In genomic region chr4:3343358-3343757, GRCh38 we compare ENCODE assay signal across 21 cellular contexts.
"Had no signal": no experiment of that assay in that cellular context is flagged by ENCODE, and none has a peak within 500 bp of the region (broad histone marks: within the 10 kb centered on the region; RNA-seq: fewer than 3 reads in every experiment).

No MANE protein-coding gene starts in this region.

- H3K27ac Mint-ChIP-seq: activated CD4-positive, alpha-beta memory T cell treated with anti-CD3 and anti-CD28 coated beads for 36 hours; activated naive CD4-positive, alpha-beta T cell treated with anti-CD3 and anti-CD28 coated beads for 36 hours; activated naive CD8-positive, alpha-beta T cell treated with anti-CD3 and anti-CD28 coated beads, Interleukin-2, amount 10 ng/mL, durations not matched to agents 7 days and 5 days; T-cell had no signal

- DNase-seq: activated CD4-positive, alpha-beta memory T cell treated with anti-CD3 and anti-CD28 coated beads for 36 hours; activated CD4-positive, alpha-beta T cell treated with anti-CD3 and anti-CD28 coated beads for 48 hours; activated effector memory CD4-positive, alpha-beta T cell treated with Interleukin-2 at 50 U/mL for 16 hours; activated naive CD4-positive, alpha-beta T cell treated with anti-CD3 and anti-CD28 coated beads for 36 hours; activated naive CD8-positive, alpha-beta T cell treated with anti-CD3 and anti-CD28 coated beads, Interleukin-2, amount 10 ng/mL, durations not matched to agents 7 days and 5 days; central memory CD4-positive, alpha-beta T cell; foreskin keratinocyte; heart right ventricle; kidney glomerular epithelial cell; left lung; mammary epithelial cell; naive B cell; right cardiac atrium; spleen; stimulated activated naive CD4-positive, alpha-beta T cell; T-cell; tibial artery had no signal

- H3K4me3 Mint-ChIP-seq: activated CD4-positive, alpha-beta memory T cell treated with anti-CD3 and anti-CD28 coated beads for 36 hours; activated naive CD4-positive, alpha-beta T cell treated with anti-CD3 and anti-CD28 coated beads for 36 hours; activated naive CD8-positive, alpha-beta T cell treated with anti-CD3 and anti-CD28 coated beads, Interleukin-2, amount 10 ng/mL, durations not matched to agents 7 days and 5 days; naive B cell; T-cell had no signal

- ATAC-seq: foreskin keratinocyte, heart right ventricle, left lung, right cardiac atrium, T-cell had no signal

- H3K36me3 Mint-ChIP-seq: activated CD4-positive, alpha-beta memory T cell treated with anti-CD3 and anti-CD28 coated beads for 36 hours; activated naive CD8-positive, alpha-beta T cell treated with anti-CD3 and anti-CD28 coated beads, Interleukin-2, amount 10 ng/mL, durations not matched to agents 7 days and 5 days; naive B cell had no signal

- H3K9me3 ChIP-seq: breast epithelium, esophagus muscularis mucosa, heart right ventricle, left lung, spleen, suprapubic skin, tibial artery had no signal

- H3K27me3 ChIP-seq: breast epithelium, esophagus muscularis mucosa, foreskin keratinocyte, heart right ventricle, left lung, spleen, suprapubic skin, tibial artery had no signal

- H3K4me1 ChIP-seq: foreskin keratinocyte had no signal

- H3K36me3 ChIP-seq: breast epithelium, left lung, spleen had no signal

- H2AFZ ChIP-seq: parathyroid adenoma had no signal

- H3K27me3 Mint-ChIP-seq: activated CD4-positive, alpha-beta memory T cell treated with anti-CD3 and anti-CD28 coated beads for 36 hours; naive B cell; T-cell had no signal

- H3K4me3 ChIP-seq: breast epithelium, esophagus muscularis mucosa, heart right ventricle, left lung, spleen, suprapubic skin, tibial artery had no signal

- H3K79me2 ChIP-seq: parathyroid adenoma had no signal

- H3K9me3 Mint-ChIP-seq: activated CD4-positive, alpha-beta memory T cell treated with anti-CD3 and anti-CD28 coated beads for 36 hours; activated naive CD4-positive, alpha-beta T cell treated with anti-CD3 and anti-CD28 coated beads for 36 hours; activated naive CD8-positive, alpha-beta T cell treated with anti-CD3 and anti-CD28 coated beads, Interleukin-2, amount 10 ng/mL, durations not matched to agents 7 days and 5 days; naive B cell; T-cell had no signal

- H3K9ac ChIP-seq: parathyroid adenoma had no signal

- H3K27ac ChIP-seq: breast epithelium, esophagus muscularis mucosa, foreskin keratinocyte, heart right ventricle, left lung, parathyroid adenoma, spleen, suprapubic skin, tibial artery had no signal
